In genomic region chr18:2917255-2918047, GRCh38 we compare ENCODE assay signal across 9 cellular contexts.
DNase-seq lines count a peak whose midpoint lies in the region; ATAC-seq, FAIRE-seq and TF ChIP-seq lines count a peak whose summit lies in the region.
"Had no signal": no experiment of that assay in that cellular context is flagged by ENCODE, and none has a peak within 500 bp of the region (broad histone marks: within the 10 kb centered on the region; RNA-seq: fewer than 3 reads in every experiment).

No MANE protein-coding gene starts in this region.

- H3K4me3 Mint-ChIP-seq in chondrocyte (ENCODE audit: unreplicated experiment) = no peak overlapping the region

- peaks cover 64% of the 10 kb centered on the region for H3K36me3 ChIP-seq in A673 (ENCODE audit: insufficient read depth, low read length, poor library complexity, severe bottlenecking)
- peaks cover 43 to 71% of the 10 kb centered on the region in 2 donors for H3K36me3 ChIP-seq in mucosa of rectum (ENCODE audit: control insufficient read depth in 2 of 2, insufficient read depth in 2 of 2, low read length in 2 of 2)
- H3K36me3 ChIP-seq in small intestine (ENCODE audit: control insufficient read depth in 2 of 2, insufficient read depth in 2 of 2, low read length in 2 of 2) = peaks cover 12 to 49% of the 10 kb centered on the region in 2 donors

- TSS peak; percentile 17 for BruUV-seq in A673 (replicated peaks; lab: Mats Ljungman, UMichigan)

- POLR2A ChIA-PET in A673 (lab: Charles Lee; ENCODE audit: low non-redundant PET) = interaction anchor here (0.6 kb wide), 1 partner anchor 322 kb away, joined by 17 read pairs; no protein-coding TSS in a partner anchor

- H3K4me3 ChIP-seq in A673 (ENCODE audit: low read depth, low read length, poor library complexity, severe bottlenecking) = no peak overlapping the region
- H3K4me3 ChIP-seq in mucosa of rectum (ENCODE audit: low read length in 2 of 2) = peak overlapping the region in 1 of 2 donors; percentile 28
- H3K4me3 ChIP-seq in small intestine (ENCODE audit: low read depth in 1 of 2, low read length in 2 of 2) = no peak overlapping the region

- CTCF ChIA-PET in A673 (lab: Charles Lee) = no interaction called here

- H3K36me3 Mint-ChIP-seq in activated naive CD4-positive, alpha-beta T cell treated with anti-CD3 and anti-CD28 coated beads, Interleukin-2, amount 50 U/mL, for 72 hours = peaks cover 10 to 31% of the 10 kb centered on the region in 2 donors
- H3K36me3 Mint-ChIP-seq in chondrocyte (ENCODE audit: low read depth) = peaks cover 33% of the 10 kb centered on the region

- WGBS in small intestine, 3 donors = 58 to 61% (median 59%) methylated on average over 16 of the region's 16 CpGs

- peak overlapping the region in 1 of 2 donors; percentile 19 for H3K9ac ChIP-seq in mucosa of rectum (ENCODE audit: low read depth in 1 of 2, low read length in 2 of 2)

- intact Hi-C loops in A673 (cut with micrococcal nuclease; ENCODE audit: unreplicated experiment) = no loop called here

- no peaks in the 10 kb centered on the region for H3K27me3 ChIP-seq in A673 (replicated peaks; ENCODE audit: insufficient read depth, low read depth, low read length, poor library complexity)
- H3K27me3 ChIP-seq in mucosa of rectum (ENCODE audit: control insufficient read depth in 2 of 2, insufficient read depth in 2 of 2, low read length in 2 of 2) = no peaks in the 10 kb centered on the region
- H3K27me3 ChIP-seq in small intestine (ENCODE audit: control insufficient read depth in 2 of 2, insufficient read depth in 2 of 2, low read length in 2 of 2) = no peaks in the 10 kb centered on the region

- TF ChIP-seq CTCF in A673 (conservative IDR thresholded peaks at IDR 0.05; ENCODE audit: low read depth, low read length) (no peak), chondrocyte (IDR thresholded peaks at IDR 0.05) (no peak)

- ATAC-seq in GM18868 (IDR thresholded peaks at IDR 0.05; ENCODE audit: unreplicated experiment) = peak; percentile 67
- no peak for ATAC-seq in activated naive CD4-positive, alpha-beta T cell treated with anti-CD3 and anti-CD28 coated beads, Interleukin-2, amount 50 U/mL, for 72 hours
- ATAC-seq in GM21737 (IDR thresholded peaks at IDR 0.05; ENCODE audit: unreplicated experiment) = no peak

- no peaks in the 10 kb centered on the region for H3K9me3 ChIP-seq in A673 (ENCODE audit: low read depth, low read length, poor library complexity, severe bottlenecking)
- no peaks in the 10 kb centered on the region for H3K9me3 ChIP-seq in mucosa of rectum (ENCODE audit: control insufficient read depth in 2 of 2, low read length in 2 of 2)
- H3K9me3 ChIP-seq in small intestine (ENCODE audit: control insufficient read depth, low read depth) = no peaks in the 10 kb centered on the region

- no peaks in the 10 kb centered on the region for H3K27me3 Mint-ChIP-seq in chondrocyte (ENCODE audit: low read depth)

- H3K9me3 Mint-ChIP-seq in activated naive CD4-positive, alpha-beta T cell treated with anti-CD3 and anti-CD28 coated beads, Interleukin-2, amount 50 U/mL, for 72 hours = no peaks in the 10 kb centered on the region
- H3K9me3 Mint-ChIP-seq in chondrocyte (ENCODE audit: low read depth) = no peaks in the 10 kb centered on the region

- DNase-seq in A673 (ENCODE audit: low spot score) (no peak), small intestine (no peak), HTR-8/SVneo (ENCODE audit: insufficient read length, low spot score) (no peak), chondrocyte (ENCODE audit: low spot score) (no peak)
- DNase-seq in activated naive CD4-positive, alpha-beta T cell treated with anti-CD3 and anti-CD28 coated beads, Interleukin-2, amount 50 U/mL, for 72 hours (ENCODE audit: low spot score in 2 of 2) = no peak
- DNase-seq: NCI-H345 had no signal

- no peak for FAIRE-seq in small intestine (lab: Jason Lieb, UNC)
- FAIRE-seq in HTR-8/SVneo (lab: Jason Lieb, UNC) = no peak

- H3K27ac Mint-ChIP-seq in activated naive CD4-positive, alpha-beta T cell treated with anti-CD3 and anti-CD28 coated beads, Interleukin-2, amount 50 U/mL, for 72 hours = peak overlapping the region; percentile 52 to 80
- no peak overlapping the region for H3K27ac Mint-ChIP-seq in chondrocyte (ENCODE audit: unreplicated experiment)

- H3K4me1 ChIP-seq in A673 (ENCODE audit: insufficient read depth, low read length, poor library complexity, severe bottlenecking) = peaks cover 5% of the 10 kb centered on the region
- peaks cover 15 to 18% of the 10 kb centered on the region in 2 donors for H3K4me1 ChIP-seq in mucosa of rectum (ENCODE audit: control insufficient read depth in 2 of 2, insufficient read depth in 2 of 2, low read length in 2 of 2)
- no peaks in the 10 kb centered on the region for H3K4me1 ChIP-seq in small intestine (ENCODE audit: control insufficient read depth in 2 of 2, insufficient read depth in 1 of 2, low read depth in 1 of 2, low read length in 1 of 2)

- no peaks in the 10 kb centered on the region for H3K4me1 Mint-ChIP-seq in chondrocyte (ENCODE audit: low read depth)

- H3K27ac ChIP-seq in A673 (ENCODE audit: low read depth, low read length, poor library complexity, severe bottlenecking) (no peak overlapping the region), mucosa of rectum (ENCODE audit: low read depth in 2 of 2, low read length in 2 of 2) (peak overlapping the region; percentile 50 to 56), small intestine (ENCODE audit: low read depth in 1 of 2, low read length in 1 of 2) (no peak overlapping the region)

Comparison
In these comparisons a context has a peak if more than half of its experiments do, and no peak if none do; other contexts are left out.
1. H3K27ac ChIP-seq: peak in mucosa of rectum (2 of 2); none in A673 (single experiment) and small intestine (0 of 2).